ENCODE assay signal across 9 cellular contexts in genomic region chr16:70573451-70574121, GRCh38. TPM values are rescaled to one million over a fixed set of nuclear protein-coding genes. Genes with fewer than 3 reads are reported as not detected.
DNase-seq lines count a peak whose midpoint lies in the region; FAIRE-seq and TF ChIP-seq lines count a peak whose summit lies in the region.
"Had no signal": no experiment of that assay in that cellular context is flagged by ENCODE, and none has a peak within 500 bp of the region (broad histone marks: within the 10 kb centered on the region; RNA-seq: fewer than 3 reads in every experiment).

No MANE protein-coding gene starts in this region.

- H3K27me3 Mint-ChIP-seq in CD8-positive, alpha-beta memory T cell = peaks cover 0 to 2% of the 10 kb centered on the region in 2 donors

- peaks cover 16% of the 10 kb centered on the region for H3K36me3 ChIP-seq in bronchial epithelial cell (ENCODE audit: control insufficient read depth, insufficient read depth, low read length)
- peaks cover 11 to 73% (median 46%) of the 10 kb centered on the region in 6 donors for H3K36me3 ChIP-seq in spleen
- H3K36me3 ChIP-seq in CD8-positive, alpha-beta memory T cell (ENCODE audit: insufficient read depth, low read length) = peaks cover 45% of the 10 kb centered on the region

- TF ChIP-seq CTCF in bronchial epithelial cell (IDR thresholded peaks at IDR 0.05; ENCODE audit: insufficient read depth, low read length, severe bottlenecking) = no peak
- no peak for TF ChIP-seq CTCF in spleen (IDR thresholded peaks at IDR 0.05 in 8 of 11, conservative IDR thresholded peaks at IDR 0.05 in 3 of 11)
- no peak for TF ChIP-seq CTCF in GM10266 (IDR thresholded peaks at IDR 0.05; ENCODE audit: control insufficient read depth, insufficient read depth, low read depth, missing control alignments)

- H3K27ac Mint-ChIP-seq in CD8-positive, alpha-beta memory T cell = peak overlapping the region in 2 of 8 donors; percentile 53 to 78

- H3K27me3 ChIP-seq in bronchial epithelial cell (ENCODE audit: control insufficient read depth, insufficient read depth, low read length) (no peaks in the 10 kb centered on the region), spleen (replicated peaks in 1 of 7) (no peaks in the 10 kb centered on the region)
- H3K27me3 ChIP-seq in CD8-positive, alpha-beta memory T cell (ENCODE audit: insufficient read depth, low read length, poor library complexity, severe bottlenecking) = no peaks in the 10 kb centered on the region

- no peaks in the 10 kb centered on the region for H3K9me3 Mint-ChIP-seq in CD8-positive, alpha-beta memory T cell

- intact Hi-C loops in spleen (cut with DNase I; ENCODE audit: low total_unique reads) = no loop called here

- TF ChIP-seq POLR2A in spleen (IDR thresholded peaks at IDR 0.05) = no peak

- peaks cover 0 to 59% (median 14%) of the 10 kb centered on the region in 3 donors for H3K36me3 Mint-ChIP-seq in CD8-positive, alpha-beta memory T cell

- FAIRE-seq in bronchial epithelial cell (lab: Jason Lieb, UNC) = no peak

- no peak overlapping the region for H3K4me3 ChIP-seq in bronchial epithelial cell (ENCODE audit: low read depth, low read length)
- H3K4me3 ChIP-seq in spleen = no peak overlapping the region
- no peak overlapping the region for H3K4me3 ChIP-seq in CD8-positive, alpha-beta memory T cell (ENCODE audit: low read length)

- no peaks in the 10 kb centered on the region for H3K9me3 ChIP-seq in spleen
- no peaks in the 10 kb centered on the region for H3K9me3 ChIP-seq in CD8-positive, alpha-beta memory T cell (ENCODE audit: low read length)

- H3K4me3 Mint-ChIP-seq in CD8-positive, alpha-beta memory T cell = no peak overlapping the region

- CTCF ChIA-PET in CD8-positive, alpha-beta memory T cell (lab: Charles Lee) = no interaction called here

- H3K4me1 Mint-ChIP-seq in CD8-positive, alpha-beta memory T cell = peaks cover 11 to 23% (median 13%) of the 10 kb centered on the region in 3 donors

- peaks cover 29 to 60% (median 44%) of the 10 kb centered on the region in 6 donors for H3K4me1 ChIP-seq in spleen
- H3K4me1 ChIP-seq in CD8-positive, alpha-beta memory T cell (ENCODE audit: insufficient read depth, low read length) = peaks cover 3% of the 10 kb centered on the region

- 56 to 63% (median 59%) methylated on average over 5 of the region's 5 CpGs for WGBS in spleen, 5 donors

- peak overlapping the region; percentile 33 to 81 (median 69) for H3K27ac ChIP-seq in spleen
- no peak overlapping the region for H3K27ac ChIP-seq in CD8-positive, alpha-beta memory T cell (ENCODE audit: low read depth, low read length)

- DNase-seq in HS-5 (ENCODE audit: low read depth) (peak; percentile 92), bronchial epithelial cell (ENCODE audit: low read depth) (peak; percentile 46), kidney tubule cell (ENCODE audit: low spot score) (peak; percentile 36), spleen (no peak), KG1 (lab: John Stamatoyannopoulos, UW) (no peak), GM10266 (ENCODE audit: extremely low spot score) (no peak), NCI-H2196 (lab: John Stamatoyannopoulos, UW; ENCODE audit: unreplicated experiment) (no peak)
- no peak for DNase-seq in CD8-positive, alpha-beta memory T cell
- DNase-seq: NCI-H2107 had no signal

- POLR2A ChIA-PET in CD8-positive, alpha-beta memory T cell (lab: Charles Lee) = no interaction called here

RNA-seq across cellular contexts. Expression of gene SF3B3, which starts 50.0 kb away (rescaled TPM):
- total RNA-seq in bronchial epithelial cell = 58.1 and 80.6 TPM in 2 replicates
- total RNA-seq in spleen = 100 to 1,000 TPM in 5 of 7 donors, 10 to 100 TPM in 2; 92.5 to 256 (median 205) TPM
- 10 to 100 TPM; 70.3 to 92.9 (median 82.9) TPM for polyA plus RNA-seq in spleen
- 100 to 1,000 TPM; 605 to 642 TPM for total RNA-seq in CD8-positive, alpha-beta memory T cell
- 134 TPM for polyA plus RNA-seq in CD8-positive, alpha-beta memory T cell

RNA-seq across cellular contexts. Expression of gene COG4, which starts 50.2 kb away (rescaled TPM):
- total RNA-seq in bronchial epithelial cell (45.3 and 46.7 TPM in 2 replicates), spleen (10 to 100 TPM; 40.8 to 85.4 (median 62.7) TPM)
- polyA plus RNA-seq in spleen = 10 to 100 TPM; 45.7 to 54.8 (median 51.6) TPM
- 10 to 100 TPM; 50.7 to 51.9 TPM for total RNA-seq in CD8-positive, alpha-beta memory T cell
- polyA plus RNA-seq in CD8-positive, alpha-beta memory T cell = 48.9 TPM

Comparison
In these comparisons a context has a peak if more than half of its experiments do, and no peak if none do; other contexts are left out.
1. DNase-seq: peak in HS-5 (single experiment), bronchial epithelial cell (single experiment) and kidney tubule cell (single experiment); none in spleen (single experiment), CD8-positive, alpha-beta memory T cell (0 of 5), KG1 (single experiment), GM10266 (single experiment) and NCI-H2196 (single experiment).